ENCODE assay signal across 35 cellular contexts in genomic region chr7:155107126-155107525, GRCh38. TPM values are rescaled to one million over a fixed set of nuclear protein-coding genes. Genes with fewer than 3 reads are reported as not detected.
"Had no signal": no experiment of that assay in that cellular context is flagged by ENCODE, and none has a peak within 500 bp of the region (broad histone marks: within the 10 kb centered on the region; RNA-seq: fewer than 3 reads in every experiment).

No MANE protein-coding gene starts in this region.

- H3K4me1 ChIP-seq: adrenal gland, body of pancreas, colonic mucosa, esophagus squamous epithelium, gastroesophageal sphincter, heart right ventricle had no signal

- H3K4me3 ChIP-seq: adrenal gland, body of pancreas, colonic mucosa, esophagus squamous epithelium, gastroesophageal sphincter, heart right ventricle had no signal

- H3K9me3 ChIP-seq: adrenal gland, body of pancreas, colonic mucosa, esophagus squamous epithelium, gastroesophageal sphincter, heart right ventricle had no signal

- DNase-seq: activated CD4-positive, alpha-beta memory T cell treated with anti-CD3 and anti-CD28 coated beads for 36 hours; activated CD4-positive, alpha-beta T cell treated with anti-CD3 and anti-CD28 coated beads for 36 hours; activated CD4-positive, alpha-beta T cell treated with anti-CD3 and anti-CD28 coated beads, Interleukin-2, amount 10 ng/mL, durations not matched to agents 24 days and 14 days; activated CD4-positive, CD25-positive, alpha-beta regulatory T cell; activated CD4-positive, CD25-positive, alpha-beta regulatory T cell treated with anti-CD3 and anti-CD28 coated beads, Interleukin-2, amount 50 U/mL, for 72 hours; activated CD8-positive, alpha-beta memory T cell treated with anti-CD3 and anti-CD28 coated beads, Interleukin-2, amount 10 ng/mL, durations not matched to agents 7 days and 5 days; activated CD8-positive, alpha-beta memory T cell treated with anti-CD3 and anti-CD28 coated beads, Interleukin-2, amount 50 U/mL, for 4 hours; activated CD8-positive, alpha-beta T cell treated with anti-CD3 and anti-CD28 coated beads, Interleukin-2, amount 10 ng/mL, durations not matched to agents 7 days and 5 days; activated effector memory CD4-positive, alpha-beta T cell treated with anti-CD3 and anti-CD28 coated beads, Interleukin-2, amount 50 U/mL, for 16 hours; activated naive CD4-positive, alpha-beta T cell treated with anti-CD3 and anti-CD28 coated beads for 36 hours; activated naive CD8-positive, alpha-beta T cell treated with anti-CD3 and anti-CD28 coated beads for 36 hours; activated naive CD8-positive, alpha-beta T cell treated with anti-CD3 and anti-CD28 coated beads, Interleukin-2, amount 50 U/mL, for 24 hours; activated T-cell treated with anti-CD3 and anti-CD28 coated beads, Interleukin-2, amount 50 U/mL, for 1 hour; activated T-cell treated with anti-CD3 and anti-CD28 coated beads, Interleukin-2, amount 50 U/mL, for 48 hours; adrenal gland; amygdala; aorta; body of pancreas; colonic mucosa; effector CD8-positive, alpha-beta T cell; esophagus squamous epithelium; foreskin melanocyte; heart right ventricle; T-helper 2 cell had no signal

- H3K36me3 ChIP-seq: adrenal gland, colonic mucosa, esophagus squamous epithelium, gastroesophageal sphincter, heart right ventricle had no signal

- H3K27ac ChIP-seq: adrenal gland, body of pancreas, colonic mucosa, epithelial cell of prostate, esophagus squamous epithelium, gastroesophageal sphincter, heart right ventricle had no signal

- H3K27me3 ChIP-seq: body of pancreas, colonic mucosa had no signal

RNA-seq across cellular contexts. Expression of gene HTR5A, which starts 37.0 kb away (rescaled TPM):
- total RNA-seq: activated CD4-positive, alpha-beta memory T cell treated with anti-CD3 and anti-CD28 coated beads for 36 hours; activated CD4-positive, alpha-beta T cell treated with anti-CD3 and anti-CD28 coated beads for 36 hours; activated CD4-positive, alpha-beta T cell treated with anti-CD3 and anti-CD28 coated beads, Interleukin-2, amount 10 ng/mL, durations not matched to agents 24 days and 14 days; activated CD8-positive, alpha-beta memory T cell treated with anti-CD3 and anti-CD28 coated beads for 36 hours; activated CD8-positive, alpha-beta memory T cell treated with anti-CD3 and anti-CD28 coated beads, Interleukin-2, amount 10 ng/mL, durations not matched to agents 7 days and 5 days; activated CD8-positive, alpha-beta T cell treated with anti-CD3 and anti-CD28 coated beads, Interleukin-2, amount 10 ng/mL, durations not matched to agents 7 days and 5 days; activated naive CD4-positive, alpha-beta T cell treated with anti-CD3 and anti-CD28 coated beads for 36 hours; activated naive CD8-positive, alpha-beta T cell treated with anti-CD3 and anti-CD28 coated beads for 36 hours; activated T-helper 1 cell treated with anti-CD3 and anti-CD28 coated beads, Interleukin-12 subunit alpha, Interleukin-12 subunit beta, Interleukin-2, Interleukin-4 antibody, amounts not matched to agents 30 ng/mL and 10 ng/mL and 1 ng/mL, durations not matched to agents 14 hours and 24 hours and 36 hours; activated T-helper 2 cell treated with anti-CD3 and anti-CD28 coated beads, Interferon-gamma antibody, Interleukin-2, Interleukin-4, amounts not matched to agents 10 μg/mL and 5 μg/mL and 100 μg/mL, durations not matched to agents 14 hours and 24 hours and 36 hours; adrenal gland; aorta; body of pancreas; colonic mucosa; dermis microvascular lymphatic vessel endothelial cell; esophagus squamous epithelium; fibroblast of lung; fibroblast of villous mesenchyme; gastroesophageal sphincter; glomerular endothelial cell; heart right ventricle; T-helper 1 cell treated with Interleukin-12 subunit alpha and Interleukin-12 subunit beta and Interleukin-4 antibody, amounts not matched to agents 30 ng/mL and 1 ng/mL, for 36 hours had no signal
- polyA plus RNA-seq: adrenal gland, aorta, esophagus, fibroblast of lung, heart right ventricle had no signal
